Comparison of ENCODE assay signal across 1 cellular context in the genomic region with DNA sequence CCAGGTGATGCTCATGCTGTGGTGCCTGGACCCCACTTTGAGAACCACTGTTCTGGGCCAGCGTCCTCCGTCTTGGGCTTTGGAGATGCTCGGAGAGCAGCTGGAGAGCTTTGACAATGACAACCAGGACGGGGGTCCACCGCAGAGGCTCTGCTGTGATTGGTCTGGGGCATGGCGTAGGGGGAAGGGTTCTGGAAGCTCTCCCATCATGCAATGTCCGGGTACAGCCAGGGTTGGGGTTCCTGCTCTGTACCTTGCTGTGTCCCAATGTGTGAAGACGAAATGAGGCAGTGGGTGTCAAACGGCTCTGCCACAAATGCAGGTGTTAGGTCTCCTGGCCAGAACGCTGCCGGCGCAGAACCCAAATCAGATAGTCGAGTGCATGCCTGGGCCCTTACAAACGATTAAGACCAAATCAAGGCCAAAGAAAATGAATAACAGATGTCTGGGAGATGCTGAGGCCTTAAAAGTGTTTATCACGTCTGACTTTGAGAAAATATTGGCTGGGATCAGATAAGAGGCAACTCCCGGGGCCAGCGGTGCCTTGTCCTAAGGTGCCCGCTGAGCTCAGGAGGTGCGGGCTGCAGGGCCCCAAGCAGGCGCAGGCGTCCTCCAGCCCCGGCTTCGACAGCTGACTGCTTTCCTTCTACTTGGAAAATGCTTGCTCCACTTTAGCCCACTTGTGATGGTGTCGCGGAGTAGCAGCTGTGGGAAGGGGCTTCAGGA.
TF ChIP-seq lines count a peak whose summit lies in the region.

No MANE protein-coding gene starts in this region.

TF ChIP-seq in H1, 55 proteins besides CTCF, POLR2A, EP300 and RAD21:
- no peak for TF ChIP-seq EZH2 (IDR thresholded peaks at IDR 0.05; ENCODE audit: low read depth, low read length, severe bottlenecking)
- TF ChIP-seq ASH2L (IDR thresholded peaks at IDR 0.05; ENCODE audit: low read length), result no peak
- TF ChIP-seq RBBP5 (IDR thresholded peaks at IDR 0.05; ENCODE audit: borderline replicate concordance, low read depth, low read length), result no peak
- TF ChIP-seq CHD7 (IDR thresholded peaks at IDR 0.05; ENCODE audit: insufficient replicate concordance, low read length), result no peak
- TF ChIP-seq SUZ12 (IDR thresholded peaks at IDR 0.05; ENCODE audit: low read length), result no peak
- TF ChIP-seq FOSL1 (IDR thresholded peaks at IDR 0.05; ENCODE audit: insufficient read depth, low read depth, low read length), result no peak
- no peak for TF ChIP-seq SIX5 (IDR thresholded peaks at IDR 0.05; ENCODE audit: low read depth, low read length)
- no peak for TF ChIP-seq CBX5 (IDR thresholded peaks at IDR 0.05; ENCODE audit: low read depth, low read length)
- TF ChIP-seq ZNF274 (IDR thresholded peaks at IDR 0.05; ENCODE audit: borderline replicate concordance, extremely low read depth, low read length), result no peak
- TF ChIP-seq E2F6 (IDR thresholded peaks at IDR 0.05), result no peak
- TF ChIP-seq HDAC2 (IDR thresholded peaks at IDR 0.05; ENCODE audit: borderline replicate concordance in 1 of 2, low read depth in 2 of 2, low read length in 2 of 2), result no peak
- TF ChIP-seq BCL11A (IDR thresholded peaks at IDR 0.05; ENCODE audit: low read depth in 2 of 2, low read length in 2 of 2), result no peak
- no peak for TF ChIP-seq PHF8 (conservative IDR thresholded peaks at IDR 0.05; ENCODE audit: low read depth, low read length)
